Comparison of ENCODE assay signal across 16 cellular contexts in genomic region chr1:79044974-79045650, GRCh38. TPM values are rescaled to one million over a fixed set of nuclear protein-coding genes. Genes with fewer than 3 reads are reported as not detected.
DNase-seq lines count a peak whose midpoint lies in the region; ATAC-seq, FAIRE-seq and TF ChIP-seq lines count a peak whose summit lies in the region.
"Had no signal": no experiment of that assay in that cellular context is flagged by ENCODE, and none has a peak within 500 bp of the region (broad histone marks: within the 10 kb centered on the region; RNA-seq: fewer than 3 reads in every experiment).

No MANE protein-coding gene starts in this region.

- 75% methylated on average over 18 of the region's 18 CpGs for WGBS in GM12878 (ENCODE audit: insufficient coverage, insufficient replicate concordance, low lambda C conversion rate, missing lambda C conversion rate)
- WGBS in smooth muscle cell (ENCODE audit: low lambda C conversion rate), result 84% methylated on average over 18 of the region's 18 CpGs

- no peaks in the 10 kb centered on the region for H3K9me3 ChIP-seq in GM12878 (replicated peaks; ENCODE audit: control insufficient read depth, insufficient read depth, low read length)
- no peaks in the 10 kb centered on the region for H3K9me3 ChIP-seq in smooth muscle cell (replicated peaks; ENCODE audit: low read depth)
- H3K9me3 ChIP-seq: thoracic aorta had no signal

- FAIRE-seq in GM12878 (lab: Jason Lieb, UNC), result no peak
- FAIRE-seq: bronchial epithelial cell had no signal

- peak; percentile 32 for ATAC-seq in GM12878
- ATAC-seq: naive thymus-derived CD8-positive, alpha-beta T cell had no signal

- H3K4me3 ChIP-seq in GM12878, result no peak overlapping the region
- no peak overlapping the region for H3K4me3 ChIP-seq in smooth muscle cell
- H3K4me3 ChIP-seq: skin epidermis, thoracic aorta had no signal

- peak overlapping the region; percentile 20 for H3K27ac Mint-ChIP-seq in nephron progenitor cell
- H3K27ac Mint-ChIP-seq: activated T-helper 1 cell treated with anti-CD3 and anti-CD28 coated beads, Interleukin-12 subunit alpha, Interleukin-12 subunit beta, Interleukin-2, Interleukin-4 antibody, amounts not matched to agents 30 ng/mL and 10 ng/mL and 1 ng/mL, durations not matched to agents 14 hours and 24 hours and 36 hours; CD8-positive, alpha-beta memory T cell; naive thymus-derived CD8-positive, alpha-beta T cell had no signal

- H3K27me3 Mint-ChIP-seq in nephron progenitor cell (ENCODE audit: low read depth, poor library complexity), result no peaks in the 10 kb centered on the region
- H3K27me3 Mint-ChIP-seq: naive thymus-derived CD8-positive, alpha-beta T cell had no signal

- no peak for TF ChIP-seq POLR2A in GM12878 (IDR thresholded peaks at IDR 0.05; ENCODE audit: low read depth, low read length)

- no peaks in the 10 kb centered on the region for H3K4me1 Mint-ChIP-seq in nephron progenitor cell

- H3K27ac ChIP-seq in GM12878 (ENCODE audit: control insufficient read depth, insufficient read depth) (no peak overlapping the region), smooth muscle cell (ENCODE audit: low read depth) (no peak overlapping the region)
- H3K27ac ChIP-seq: skin epidermis, thoracic aorta had no signal

- H3K79me2 ChIP-seq in GM12878 (ENCODE audit: control insufficient read depth, insufficient read depth, low read length) (no peaks in the 10 kb centered on the region), smooth muscle cell (ENCODE audit: low read depth) (no peaks in the 10 kb centered on the region)

- TF ChIP-seq CTCF in GM13977 (IDR thresholded peaks at IDR 0.05; ENCODE audit: extremely low read depth, insufficient read depth, missing control alignments), result peak; percentile 18
- TF ChIP-seq CTCF in GM12878 (IDR thresholded peaks at IDR 0.05 in 2 of 3, conservative IDR thresholded peaks at IDR 0.05 in 1 of 3; ENCODE audit: control insufficient read depth in 2 of 3, extremely low read depth in 1 of 3, insufficient read depth in 1 of 3, low read depth in 3 of 3, low read length in 3 of 3), result 0 out of 6 replicates have a peak, but pooled peaks of 2 of the 3 experiments have one; percentile 0 to 11
- TF ChIP-seq CTCF in nephron progenitor cell (IDR thresholded peaks at IDR 0.05), result no peak
- no peak for TF ChIP-seq CTCF in smooth muscle cell (IDR thresholded peaks at IDR 0.05; ENCODE audit: borderline replicate concordance, insufficient read depth, poor library complexity, severe bottlenecking)

- SMC1A ChIA-PET in GM12878 (lab: Charles Lee; ENCODE audit: uncharacterized antibody, unreplicated experiment), result interaction anchor here (2.1 kb wide), 1 partner anchor 205 kb away, joined by 9 read pairs; no protein-coding TSS in a partner anchor

- TF ChIP-seq RAD21 in GM12878 (IDR thresholded peaks at IDR 0.05; ENCODE audit: insufficient read depth, low read depth, low read length), result 0 out of 2 replicates have a peak, but pooled peaks have one; percentile 19

- H4K20me1 ChIP-seq in GM12878 (ENCODE audit: control insufficient read depth, insufficient read depth) (no peaks in the 10 kb centered on the region), smooth muscle cell (ENCODE audit: low read depth) (no peaks in the 10 kb centered on the region)

- DNase-seq in GM13977 (ENCODE audit: low spot score) (no peak), NAMALWA (ENCODE audit: low spot score) (peak; percentile 33), GM12878 (ENCODE audit: low read depth, low spot score) (no peak), nephron progenitor cell (peak; percentile 10), smooth muscle cell (lab: John Stamatoyannopoulos, UW; ENCODE audit: unreplicated experiment) (no peak), COR-L47 (lab: John Stamatoyannopoulos, UW) (no peak)
- DNase-seq in activated naive CD4-positive, alpha-beta T cell treated with anti-CD3 and anti-CD28 coated beads, Interleukin-2, amount 50 U/mL, for 16 hours, result no peak
- DNase-seq: activated CD4-positive, alpha-beta T cell treated with anti-CD3 and anti-CD28 coated beads for 4 hours; CD8-positive, alpha-beta memory T cell; kidney; naive thymus-derived CD8-positive, alpha-beta T cell; NCI-H345 had no signal

- no peaks in the 10 kb centered on the region for H3K36me3 Mint-ChIP-seq in nephron progenitor cell (ENCODE audit: low read depth)
- H3K36me3 Mint-ChIP-seq: CD8-positive, alpha-beta memory T cell; naive thymus-derived CD8-positive, alpha-beta T cell had no signal

- intact Hi-C loops in GM12878 (cut with micrococcal nuclease; ENCODE audit: unreplicated experiment), result loop anchor here (5.0 to 10.0 kb wide), 4 partner anchors 188 to 430 kb away; no protein-coding TSS in a partner anchor

- H3K4me3 Mint-ChIP-seq in nephron progenitor cell, result no peak overlapping the region
- H3K4me3 Mint-ChIP-seq: activated T-helper 1 cell treated with anti-CD3 and anti-CD28 coated beads, Interleukin-12 subunit alpha, Interleukin-12 subunit beta, Interleukin-2, Interleukin-4 antibody, amounts not matched to agents 30 ng/mL and 10 ng/mL and 1 ng/mL, durations not matched to agents 14 hours and 24 hours and 36 hours; CD8-positive, alpha-beta memory T cell; naive thymus-derived CD8-positive, alpha-beta T cell had no signal

- RAD21 ChIA-PET in GM12878 (lab: Charles Lee; ENCODE audit: unreplicated experiment), result interaction anchor here (0.7 kb wide), 1 partner anchor 204 kb away, joined by 4 read pairs; no protein-coding TSS in a partner anchor

- no peak overlapping the region for H3K9ac ChIP-seq in GM12878 (ENCODE audit: control insufficient read depth, insufficient read depth, low read length)
- no peak overlapping the region for H3K9ac ChIP-seq in smooth muscle cell (ENCODE audit: low read depth)

- no peaks in the 10 kb centered on the region for H3F3A ChIP-seq in smooth muscle cell (ENCODE audit: low read depth)

- H2AFZ ChIP-seq in GM12878 (ENCODE audit: control insufficient read depth, low read depth, low read length), result no peak overlapping the region
- H2AFZ ChIP-seq in smooth muscle cell (ENCODE audit: low read depth), result no peak overlapping the region

- H3K27me3 ChIP-seq in GM12878 (replicated peaks in 1 of 2; ENCODE audit: control insufficient read depth in 2 of 2, insufficient read depth in 2 of 2, low read length in 1 of 2), result no peaks in the 10 kb centered on the region
- no peaks in the 10 kb centered on the region for H3K27me3 ChIP-seq in smooth muscle cell (ENCODE audit: low read depth)

- peaks cover 8% of the 10 kb centered on the region; the same call in 1 of the 2 replicates for H3K4me1 ChIP-seq in GM12878 (ENCODE audit: control insufficient read depth, insufficient read depth, low read length)
- peaks cover 3% of the 10 kb centered on the region for H3K4me1 ChIP-seq in smooth muscle cell (ENCODE audit: low read depth)

- in situ Hi-C loops in GM13977 (cut with MboI; ENCODE audit: low pct_unique_long_range_greater_than_20kb, low sequenced_read_pairs, unreplicated experiment) (no loop called here), GM12878 (cut with MboI) (no loop called here)

- H3K36me3 ChIP-seq in GM12878 (ENCODE audit: control insufficient read depth in 2 of 2, insufficient read depth in 2 of 2, low read length in 1 of 2) (no peaks in the 10 kb centered on the region), smooth muscle cell (ENCODE audit: low read depth) (no peaks in the 10 kb centered on the region)
- H3K36me3 ChIP-seq: thoracic aorta had no signal

- CTCF ChIA-PET in GM12878 (lab: Yijun Ruan, JAX), result interaction anchor here (0.8 to 2.7 kb wide), 2 partner anchors 43 to 205 kb away, joined by 3 to 18 read pairs; no protein-coding TSS in a partner anchor

- TF ChIP-seq EP300 in GM12878 (IDR thresholded peaks at IDR 0.05; ENCODE audit: borderline replicate concordance in 1 of 2, control insufficient read depth in 1 of 2, low read depth in 2 of 2, low read length in 2 of 2), result no peak

- H3K4me2 ChIP-seq in GM12878 (ENCODE audit: control insufficient read depth, insufficient read depth) (no peak overlapping the region), smooth muscle cell (no peak overlapping the region)

- H3K9me3 Mint-ChIP-seq in nephron progenitor cell, result no peaks in the 10 kb centered on the region
- H3K9me3 Mint-ChIP-seq: activated T-helper 1 cell treated with anti-CD3 and anti-CD28 coated beads, Interleukin-12 subunit alpha, Interleukin-12 subunit beta, Interleukin-2, Interleukin-4 antibody, amounts not matched to agents 30 ng/mL and 10 ng/mL and 1 ng/mL, durations not matched to agents 14 hours and 24 hours and 36 hours had no signal

- no TSS peak for BruUV-seq in GM12878 (replicated peaks; lab: Mats Ljungman, UMichigan)

- POLR2A ChIA-PET in GM12878 (lab: Charles Lee), result interaction anchor here (0.6 kb wide), 1 partner anchor 161 kb away, joined by 4 read pairs; no protein-coding TSS in a partner anchor

TF ChIP-seq in GM12878, 131 proteins besides CTCF, POLR2A, EP300 and RAD21:
- TF ChIP-seq NR2C2 (IDR thresholded peaks at IDR 0.05; ENCODE audit: borderline replicate concordance, control insufficient read depth, insufficient read length, low read depth) (no peak), SMAD1 (IDR thresholded peaks at IDR 0.05; ENCODE audit: low read depth, partially characterized antibody) (no peak), MEF2B (IDR thresholded peaks at IDR 0.05; ENCODE audit: partially characterized antibody, poor library complexity, severe bottlenecking) (no peak), FOS (IDR thresholded peaks at IDR 0.05; ENCODE audit: borderline replicate concordance, extremely low read depth, insufficient read length) (no peak)

RNA-seq across cellular contexts. Expression of gene ADGRL4, which starts 38.6 kb away (rescaled TPM):
- not detected in 2 replicates for total RNA-seq in GM12878 (2013; cell fraction: nucleolus; rRNA removed)
- total RNA-seq in GM12878 (2014; rRNA removed) (not detected in 2 replicates), GM12878 (2014; rRNA removed; fragmentation: Illumina TruSeq; extraction: Trizol) (not detected in 2 replicates), GM12878 (2021) (not detected in 2 replicates), smooth muscle cell (2.8 and 3.1 TPM in 2 replicates)
- not detected for polyA plus RNA-seq in GM12878 (2011; ENCODE audit: low read depth)
- polyA plus RNA-seq in GM12878 (2011; rRNA removed) (not detected in 2 replicates), GM12878 (2014; fragmentation: Illumina TruSeq; extraction: Trizol) (not detected in 2 replicates), GM12878 (2014; fragmentation: Nextera tagmentation; extraction: Ambion mirVana) (not detected), GM12878 (2014; rRNA removed) (not detected in 2 replicates), GM12878 (2016; fragmentation: Nextera tagmentation; extraction: Ambion mirVana) (not detected), smooth muscle cell (0.54 and 2.7 TPM in 2 replicates)
- not detected in 2 replicates for polyA plus RNA-seq in GM12878 (2011; cell fraction: cytosol; rRNA removed)
- not detected in 2 replicates for polyA plus RNA-seq in GM12878 (2011; cell fraction: nucleus; rRNA removed)
- not detected in 2 replicates for polyA plus RNA-seq in GM12878 (2012)
- not detected in 2 replicates for polyA minus RNA-seq in GM12878 (2011; rRNA and poly(A)+ RNA removed)
- polyA minus RNA-seq in GM12878 (2011; cell fraction: cytosol; rRNA and poly(A)+ RNA removed), result not detected in 2 replicates
- polyA minus RNA-seq in GM12878 (2011; cell fraction: nucleus; rRNA and poly(A)+ RNA removed), result not detected in 2 replicates
- total RNA-seq: activated T-helper 1 cell treated with anti-CD3 and anti-CD28 coated beads, Interleukin-12 subunit alpha, Interleukin-12 subunit beta, Interleukin-2, Interleukin-4 antibody, amounts not matched to agents 30 ng/mL and 10 ng/mL and 1 ng/mL, durations not matched to agents 14 hours and 24 hours and 36 hours; bronchial epithelial cell; CD8-positive, alpha-beta memory T cell; naive thymus-derived CD8-positive, alpha-beta T cell had no signal
- polyA plus RNA-seq: CD8-positive, alpha-beta memory T cell; naive thymus-derived CD8-positive, alpha-beta T cell had no signal

Comparison
In these comparisons a context has a peak if more than half of its experiments do, and no peak if none do; other contexts are left out.
1. DNase-seq: peak in NAMALWA (single experiment) and nephron progenitor cell (single experiment); none in GM13977 (single experiment), GM12878 (single experiment), activated naive CD4-positive, alpha-beta T cell treated with anti-CD3 and anti-CD28 coated beads, Interleukin-2, amount 50 U/mL, for 16 hours (single experiment), smooth muscle cell (single experiment) and COR-L47 (single experiment).
2. CTCF ChIP-seq: peak in GM13977 (single experiment) and GM12878 (2 of 3); none in nephron progenitor cell (single experiment) and smooth muscle cell (single experiment).